8 cellular contexts compared by ENCODE assay signal in genomic region chrX:14028473-14028872, GRCh38. TPM values are rescaled to one million over a fixed set of nuclear protein-coding genes. Genes with fewer than 3 reads are reported as not detected.
DNase-seq lines count a peak whose midpoint lies in the region; ATAC-seq lines count a peak whose summit lies in the region.

No MANE protein-coding gene starts in this region.

- H3K36me3 Mint-ChIP-seq in activated naive CD8-positive, alpha-beta T cell treated with anti-CD3 and anti-CD28 coated beads, Interleukin-2, amount 10 ng/mL, durations not matched to agents 7 days and 5 days: peaks cover 6% of the 10 kb centered on the region

- H3K14ac ChIP-seq in mesenchymal stem cell (ENCODE audit: low read length in 2 of 2): no peak overlapping the region

- no peak overlapping the region for H2BK5ac ChIP-seq in mesenchymal stem cell (ENCODE audit: low read depth, low read length, poor library complexity, severe bottlenecking)

- H3K9me3 ChIP-seq in HAP-1: no peaks in the 10 kb centered on the region
- H3K9me3 ChIP-seq in mesenchymal stem cell (ENCODE audit: control insufficient read depth, low read length): no peaks in the 10 kb centered on the region

- H3K79me2 ChIP-seq in ACC112 (ENCODE audit: control insufficient read depth, insufficient read depth, low read length, unreplicated experiment): peaks cover 30% of the 10 kb centered on the region

- no peak overlapping the region for H4K91ac ChIP-seq in mesenchymal stem cell (ENCODE audit: low read length)

- H3K27me3 ChIP-seq in ACC112 (ENCODE audit: insufficient read depth, low read length): no peaks in the 10 kb centered on the region
- no peaks in the 10 kb centered on the region for H3K27me3 ChIP-seq in HAP-1 (ENCODE audit: low read depth)
- H3K27me3 ChIP-seq in mesenchymal stem cell (ENCODE audit: control insufficient read depth in 1 of 2, insufficient read depth in 1 of 2, low read length in 2 of 2): peaks cover 0 to 8% of the 10 kb centered on the region in 2 experiments

- no peak overlapping the region for H3K4me2 ChIP-seq in mesenchymal stem cell (ENCODE audit: low read length, poor library complexity, severe bottlenecking)

- H3K4me1 ChIP-seq in ACC112 (ENCODE audit: control insufficient read depth, insufficient read depth, low read length, unreplicated experiment) (peaks cover 36% of the 10 kb centered on the region), HAP-1 (peaks cover 31% of the 10 kb centered on the region), mesenchymal stem cell (ENCODE audit: control insufficient read depth, insufficient read depth, low read depth, low read length) (peaks cover 3% of the 10 kb centered on the region)

- no peak overlapping the region for H3K18ac ChIP-seq in mesenchymal stem cell (ENCODE audit: low read depth in 1 of 2, low read length in 2 of 2)

- no peaks in the 10 kb centered on the region; the same call in 1 of the 2 replicates for H3K36me3 ChIP-seq in ACC112 (ENCODE audit: insufficient read depth, low read length)
- H3K36me3 ChIP-seq in HAP-1 (replicated peaks): no peaks in the 10 kb centered on the region
- H3K36me3 ChIP-seq in mesenchymal stem cell (ENCODE audit: control insufficient read depth in 1 of 2, insufficient read depth in 2 of 2, low read depth in 1 of 2, low read length in 2 of 2): peaks cover 0 to 4% of the 10 kb centered on the region in 2 experiments

- H3K27ac ChIP-seq in ACC112 (ENCODE audit: low read depth, low read length) (peak overlapping the region; percentile 95), mesenchymal stem cell (ENCODE audit: low read length, poor library complexity, severe bottlenecking) (no peak overlapping the region)

- DNase-seq in HAP-1 (ENCODE audit: low spot score in 2 of 2) (no peak), mesenchymal stem cell (no peak), mesenteric fat pad (ENCODE audit: low spot score) (no peak), T1000 (lab: John Stamatoyannopoulos, UW) (no peak)
- DNase-seq in activated naive CD8-positive, alpha-beta T cell treated with anti-CD3 and anti-CD28 coated beads, Interleukin-2, amount 10 ng/mL, durations not matched to agents 7 days and 5 days: no peak
- DNase-seq in stimulated activated CD8-positive, alpha-beta memory T cell treated with anti-CD3 and anti-CD28 coated beads, Interleukin-4, amount 100 ng/mL, for 48 hours: no peak

- H4K8ac ChIP-seq in mesenchymal stem cell (ENCODE audit: low read length): no peak overlapping the region

- no peak overlapping the region for H2BK120ac ChIP-seq in mesenchymal stem cell (ENCODE audit: low read depth, low read length)

- in situ Hi-C loops in HAP-1 (cut with MboI; ENCODE audit: low sequenced_read_pairs): loop anchor here (10.0 to 25.0 kb wide), 2 partner anchors 264 to 1066 kb away; no protein-coding TSS in a partner anchor

- peaks cover 29% of the 10 kb centered on the region for H3K4me1 Mint-ChIP-seq in activated naive CD8-positive, alpha-beta T cell treated with anti-CD3 and anti-CD28 coated beads, Interleukin-2, amount 10 ng/mL, durations not matched to agents 7 days and 5 days

- H2AFZ ChIP-seq in ACC112 (ENCODE audit: low read length, unreplicated experiment) (peak overlapping the region; percentile 35), mesenchymal stem cell (ENCODE audit: low read depth, low read length) (no peak overlapping the region)

- H3K4me3 Mint-ChIP-seq in activated naive CD8-positive, alpha-beta T cell treated with anti-CD3 and anti-CD28 coated beads, Interleukin-2, amount 10 ng/mL, durations not matched to agents 7 days and 5 days: peak overlapping the region; percentile 92

- POLR2A ChIA-PET in activated naive CD8-positive, alpha-beta T cell treated with anti-CD3 and anti-CD28 coated beads, Interleukin-2, amount 10 ng/mL, durations not matched to agents 7 days and 5 days (lab: Charles Lee): interaction anchor here (0.6 to 2.3 kb wide), 3 partner anchors 294 to 340 kb away, joined by 6 to 9 read pairs (median 7); partner anchors contain the start of genes OFD1, RAB9A and TRAPPC2

- peak overlapping the region; percentile 83 for H3K4me3 ChIP-seq in ACC112 (ENCODE audit: low read depth, low read length)
- H3K4me3 ChIP-seq in HAP-1: peak overlapping the region; percentile 58; the same call in 1 of the 2 replicates
- peak overlapping the region in 1 of 2 experiments; percentile 91 for H3K4me3 ChIP-seq in mesenchymal stem cell (ENCODE audit: insufficient read depth in 1 of 2, low read depth in 1 of 2, low read length in 2 of 2)

- no peaks in the 10 kb centered on the region for H3K27me3 Mint-ChIP-seq in activated naive CD8-positive, alpha-beta T cell treated with anti-CD3 and anti-CD28 coated beads, Interleukin-2, amount 10 ng/mL, durations not matched to agents 7 days and 5 days

- peak overlapping the region; percentile 80 for H3K27ac Mint-ChIP-seq in activated naive CD8-positive, alpha-beta T cell treated with anti-CD3 and anti-CD28 coated beads, Interleukin-2, amount 10 ng/mL, durations not matched to agents 7 days and 5 days

- 77% methylated on average over 2 of the region's 3 CpGs for WGBS in mesenchymal stem cell

- H2AK5ac ChIP-seq in mesenchymal stem cell (ENCODE audit: low read length, severe bottlenecking): no peak overlapping the region

- H3K79me1 ChIP-seq in mesenchymal stem cell (replicated peaks; ENCODE audit: low read length, poor library complexity, severe bottlenecking): peaks cover 2% of the 10 kb centered on the region

- no peak overlapping the region for H3K23ac ChIP-seq in mesenchymal stem cell (ENCODE audit: low read length in 2 of 2)

- H2BK15ac ChIP-seq in mesenchymal stem cell (ENCODE audit: low read depth, poor library complexity, severe bottlenecking): no peak overlapping the region

- no peak overlapping the region for H2BK12ac ChIP-seq in mesenchymal stem cell (ENCODE audit: low read length in 2 of 2)

- no peak overlapping the region for H3K4ac ChIP-seq in mesenchymal stem cell (ENCODE audit: low read depth in 1 of 2, low read length in 2 of 2)

- H3K9me3 Mint-ChIP-seq in activated naive CD8-positive, alpha-beta T cell treated with anti-CD3 and anti-CD28 coated beads, Interleukin-2, amount 10 ng/mL, durations not matched to agents 7 days and 5 days: no peaks in the 10 kb centered on the region

- H3K9ac ChIP-seq in mesenchymal stem cell (ENCODE audit: low read length): peak overlapping the region; percentile 96

- no peak for ATAC-seq in activated naive CD8-positive, alpha-beta T cell treated with anti-CD3 and anti-CD28 coated beads, Interleukin-2, amount 10 ng/mL, durations not matched to agents 7 days and 5 days (ENCODE audit: low read depth)
- no peak for ATAC-seq in HG02852 (IDR thresholded peaks at IDR 0.05; ENCODE audit: unreplicated experiment)

RNA-seq across cellular contexts. Expression of gene GEMIN8, which starts 1.2 kb away (rescaled TPM):
- total RNA-seq in activated naive CD8-positive, alpha-beta T cell treated with anti-CD3 and anti-CD28 coated beads, Interleukin-2, amount 10 ng/mL, durations not matched to agents 7 days and 5 days: 10 to 100 TPM; 13.4 to 14.3 TPM
- 10.3 TPM for polyA plus RNA-seq in mesenchymal stem cell (2013, experiment 1 of 2)
- 10.1 TPM for polyA plus RNA-seq in mesenchymal stem cell (2013, experiment 2 of 2)
- 16.3 TPM for total RNA-seq in mesenteric fat pad
